Comparison of ENCODE assay signal across 9 cellular contexts in genomic region chr7:122137291-122138077, GRCh38. TPM values are rescaled to one million over a fixed set of nuclear protein-coding genes. Genes with fewer than 3 reads are reported as not detected.
A peak's percentile ranks its signal among the peaks of the same experiment; 100 is the strongest.
DNase-seq lines count a peak whose midpoint lies in the region; ATAC-seq and TF ChIP-seq lines count a peak whose summit lies in the region.
"Had no signal": no experiment of that assay in that cellular context is flagged by ENCODE, and none has a peak within 500 bp of the region (broad histone marks: within the 10 kb centered on the region; RNA-seq: fewer than 3 reads in every experiment).

No MANE protein-coding gene starts in this region.

- H3K27ac Mint-ChIP-seq in endodermal cell: peak overlapping the region; percentile 16
- peak overlapping the region in 3 of 9 donors; percentile 2 to 71 (median 37) for H3K27ac Mint-ChIP-seq in naive thymus-derived CD4-positive, alpha-beta T cell

- peak overlapping the region; percentile 22 to 62 (median 36); a peak in 18 of 22 replicates for H3K4me2 ChIP-seq in BLaER1 treated with 17β-estradiol and CSF1 and Interleukin-3, amounts not matched to agents 10 nM and 100 nM

- peaks cover 0 to 15% (median 9%) of the 10 kb centered on the region in 11 experiments; a peak in 7 of 22 replicates for H3K36me3 ChIP-seq in BLaER1 treated with 17β-estradiol and CSF1 and Interleukin-3, amounts not matched to agents 10 nM and 100 nM
- no peaks in the 10 kb centered on the region for H3K36me3 ChIP-seq in endodermal cell (ENCODE audit: control insufficient read depth, insufficient read depth, low read length)
- no peaks in the 10 kb centered on the region for H3K36me3 ChIP-seq in naive thymus-derived CD4-positive, alpha-beta T cell (ENCODE audit: control insufficient read depth in 2 of 3, insufficient read depth in 3 of 3, low read length in 3 of 3)

- H3K9ac ChIP-seq in BLaER1 treated with 17β-estradiol and CSF1 and Interleukin-3, amounts not matched to agents 10 nM and 100 nM: no peak overlapping the region
- no peak overlapping the region for H3K9ac ChIP-seq in endodermal cell (ENCODE audit: extremely low read depth, low read length, poor library complexity, severe bottlenecking)

- DNase-seq in NCI-H226 (peak; percentile 51), endodermal cell (no peak), posterior cingulate gyrus (no peak), iPS-NIHi11 (ENCODE audit: low spot score) (no peak)
- DNase-seq in naive thymus-derived CD4-positive, alpha-beta T cell: peak in 1 of 9 donors; percentile 3
- DNase-seq: T-helper 9 cell had no signal

- intact Hi-C loops in naive thymus-derived CD4-positive, alpha-beta T cell (cut with micrococcal nuclease): no loop called here
- intact Hi-C loops in posterior cingulate gyrus (cut with DNase I): no loop called here

- WGBS in endodermal cell (ENCODE audit: insufficient coverage in 1 of 2, insufficient read length in 1 of 2), 2 experiments: 78 to 88% methylated on average over 5 of the region's 5 CpGs

- H3K27ac ChIP-seq in BLaER1 treated with 17β-estradiol and CSF1 and Interleukin-3, amounts not matched to agents 10 nM and 100 nM: no peak overlapping the region
- no peak overlapping the region for H3K27ac ChIP-seq in endodermal cell (ENCODE audit: low read depth, low read length)
- no peak overlapping the region for H3K27ac ChIP-seq in naive thymus-derived CD4-positive, alpha-beta T cell (ENCODE audit: low read depth, low read length)

- CTCF ChIA-PET in naive thymus-derived CD4-positive, alpha-beta T cell (lab: Charles Lee): no interaction called here

- TF ChIP-seq CTCF in endodermal cell (conservative IDR thresholded peaks at IDR 0.05): no peak

- H3K27me3 ChIP-seq in BLaER1 treated with 17β-estradiol and CSF1 and Interleukin-3, amounts not matched to agents 10 nM and 100 nM: no peaks in the 10 kb centered on the region; a peak in 1 of 22 replicates
- H3K27me3 ChIP-seq in endodermal cell (ENCODE audit: control insufficient read depth, insufficient read depth, low read length, poor library complexity, severe bottlenecking): no peaks in the 10 kb centered on the region
- H3K27me3 ChIP-seq in naive thymus-derived CD4-positive, alpha-beta T cell (ENCODE audit: control insufficient read depth in 2 of 2, insufficient read depth in 2 of 2, low read length in 2 of 2): no peaks in the 10 kb centered on the region

- POLR2A ChIA-PET in naive thymus-derived CD4-positive, alpha-beta T cell (lab: Charles Lee): no interaction called here

- H3K4me3 Mint-ChIP-seq in endodermal cell: no peak overlapping the region
- H3K4me3 Mint-ChIP-seq in naive thymus-derived CD4-positive, alpha-beta T cell: peak overlapping the region in 9 of 10 donors; percentile 55 to 76 (median 64)

- H3K9me3 ChIP-seq in BLaER1 treated with 17β-estradiol and CSF1 and Interleukin-3, amounts not matched to agents 10 nM and 100 nM (replicated peaks in 1 of 11): no peaks in the 10 kb centered on the region
- no peaks in the 10 kb centered on the region for H3K9me3 ChIP-seq in endodermal cell (ENCODE audit: control insufficient read depth, low read length)
- no peaks in the 10 kb centered on the region for H3K9me3 ChIP-seq in naive thymus-derived CD4-positive, alpha-beta T cell (ENCODE audit: control insufficient read depth in 2 of 3, low read length in 3 of 3)

- H3K4me1 ChIP-seq in BLaER1 treated with 17β-estradiol and CSF1 and Interleukin-3, amounts not matched to agents 10 nM and 100 nM: peaks cover 7 to 20% (median 14%) of the 10 kb centered on the region in 10 experiments; a peak in 16 of 20 replicates
- H3K4me1 ChIP-seq in endodermal cell (ENCODE audit: control insufficient read depth, insufficient read depth, low read length): no peaks in the 10 kb centered on the region
- H3K4me1 ChIP-seq in naive thymus-derived CD4-positive, alpha-beta T cell (ENCODE audit: control insufficient read depth in 2 of 2, insufficient read depth in 2 of 2, low read length in 2 of 2): peaks cover 0 to 8% of the 10 kb centered on the region in 2 donors

- no peaks in the 10 kb centered on the region for H3K9me3 Mint-ChIP-seq in endodermal cell
- H3K9me3 Mint-ChIP-seq in naive thymus-derived CD4-positive, alpha-beta T cell: no peaks in the 10 kb centered on the region

- peaks cover 7% of the 10 kb centered on the region for H3K36me3 Mint-ChIP-seq in endodermal cell (ENCODE audit: low read depth)
- peaks cover 0 to 4% (median 0%) of the 10 kb centered on the region in 5 donors for H3K36me3 Mint-ChIP-seq in naive thymus-derived CD4-positive, alpha-beta T cell

- peaks cover 0 to 51% (median 7%) of the 10 kb centered on the region in 11 experiments; a peak in 8 of 22 replicates for H4K20me1 ChIP-seq in BLaER1 treated with 17β-estradiol and CSF1 and Interleukin-3, amounts not matched to agents 10 nM and 100 nM

- H3K27me3 Mint-ChIP-seq in endodermal cell (ENCODE audit: insufficient read depth): no peaks in the 10 kb centered on the region
- H3K27me3 Mint-ChIP-seq in naive thymus-derived CD4-positive, alpha-beta T cell: peaks cover 11 to 20% (median 15%) of the 10 kb centered on the region in 5 donors

- no peak for ATAC-seq in naive thymus-derived CD4-positive, alpha-beta T cell
- ATAC-seq in HG03460 (IDR thresholded peaks at IDR 0.05; ENCODE audit: unreplicated experiment) (no peak), HG03520 (IDR thresholded peaks at IDR 0.05; ENCODE audit: unreplicated experiment) (no peak)

- H3K4me1 Mint-ChIP-seq in endodermal cell: peaks cover 27% of the 10 kb centered on the region
- H3K4me1 Mint-ChIP-seq in naive thymus-derived CD4-positive, alpha-beta T cell: peaks cover 5 to 38% (median 14%) of the 10 kb centered on the region in 7 donors

- no peak overlapping the region for H3K4me3 ChIP-seq in BLaER1 treated with 17β-estradiol and CSF1 and Interleukin-3, amounts not matched to agents 10 nM and 100 nM
- H3K4me3 ChIP-seq in endodermal cell (ENCODE audit: low read length): no peak overlapping the region
- peak overlapping the region; percentile 22 for H3K4me3 ChIP-seq in naive thymus-derived CD4-positive, alpha-beta T cell (ENCODE audit: low read length)

RNA-seq across cellular contexts. Expression of gene AASS, which starts 6.6 kb away (rescaled TPM):
- 10 to 100 TPM; 60.5 to 99.7 TPM for total RNA-seq in endodermal cell
- 71.7 TPM for polyA plus RNA-seq in endodermal cell (2013, experiment 1 of 2)
- polyA plus RNA-seq in endodermal cell (2013, experiment 2 of 2): 59.6 TPM
- total RNA-seq in naive thymus-derived CD4-positive, alpha-beta T cell: 1 to 10 TPM in 4 of 5 experiments, under 1 TPM in 1; 0.94 to 4.1 (median 3.4) TPM
- 1 to 10 TPM in 1 of 2 donors, under 1 TPM in 1; 0.31 to 2.0 TPM for polyA plus RNA-seq in naive thymus-derived CD4-positive, alpha-beta T cell

Comparison
In these comparisons a context has a peak if more than half of its experiments do, and no peak if none do; other contexts are left out.
1. RNA of gene AASS, which starts 6.6 kb away (total RNA-seq): 60.5 to 99.7 TPM in endodermal cell; 0.94 to 4.1 TPM in naive thymus-derived CD4-positive, alpha-beta T cell; every median in the first group is over 10 times any median in the second.